In the genomic region with DNA sequence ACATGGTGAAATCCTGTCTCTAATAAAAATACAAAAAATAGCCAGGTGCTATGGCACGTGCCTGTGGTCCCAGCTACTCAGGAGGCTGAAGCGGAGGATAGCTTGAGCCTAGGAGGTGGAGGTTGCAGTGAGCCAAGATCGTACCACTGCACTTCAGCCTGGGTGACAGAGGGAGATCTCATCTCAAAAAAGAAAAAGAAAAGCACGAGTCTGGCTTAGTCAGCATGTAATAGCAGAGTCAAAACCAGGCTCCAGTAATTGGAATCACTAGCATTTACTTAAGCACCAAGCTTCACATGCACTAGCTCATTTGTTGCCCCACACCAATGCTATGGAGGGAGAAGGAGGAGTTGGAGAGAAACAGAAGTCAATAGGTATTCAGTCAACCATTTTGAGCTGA, we compare ENCODE assay signal across 30 cellular contexts. TPM values are rescaled to one million over a fixed set of nuclear protein-coding genes. Genes with fewer than 3 reads are reported as not detected.
"Had no signal": no experiment of that assay in that cellular context is flagged by ENCODE, and none has a peak within 500 bp of the region (broad histone marks: within the 10 kb centered on the region; RNA-seq: fewer than 3 reads in every experiment).

No MANE protein-coding gene starts in this region.

- DNase-seq: activated B cell treated with CpG ODN at 0.5 μM for 24 hours; activated CD4-positive, alpha-beta T cell treated with anti-CD3 and anti-CD28 coated beads for 48 hours; activated CD4-positive, alpha-beta T cell treated with anti-CD3 and anti-CD28 coated beads, Interleukin-2, amount 50 U/mL, for 1 hour; activated CD4-positive, alpha-beta T cell treated with anti-CD3 and anti-CD28 coated beads, Interleukin-2, amount 50 U/mL, for 48 hours; activated CD8-positive, alpha-beta memory T cell treated with anti-CD3 and anti-CD28 coated beads for 24 hours; activated CD8-positive, alpha-beta T cell treated with anti-CD3 and anti-CD28 coated beads for 36 hours; activated effector memory CD4-positive, alpha-beta T cell treated with Interleukin-2 at 50 U/mL for 16 hours; activated gamma-delta T cell treated with Interleukin-2 at 50 U/mL for 16 hours; activated naive CD4-positive, alpha-beta T cell treated with anti-CD3 and anti-CD28 coated beads, Interleukin-2, amount 50 U/mL, for 16 hours; activated naive CD4-positive, alpha-beta T cell treated with Interleukin-2 at 50 U/mL for 16 hours; activated T-cell treated with anti-CD3 and anti-CD28 coated beads, Interleukin-2, amount 50 U/mL, for 4 hours; cortex of kidney; dermis blood vessel endothelial cell; effector CD4-positive, alpha-beta T cell; effector memory CD8-positive, alpha-beta T cell; erythroblast; foreskin keratinocyte; gastrocnemius medialis; glutamatergic neuron; heart left ventricle; T-helper 1 cell; T-helper 2 cell had no signal

- H3K27ac ChIP-seq: ascending aorta, esophagus muscularis mucosa, foreskin keratinocyte, gastrocnemius medialis, heart left ventricle had no signal

- H3K4me3 Mint-ChIP-seq: activated B cell treated with CpG ODN at 0.5 μM for 24 hours; activated CD8-positive, alpha-beta T cell treated with anti-CD3 and anti-CD28 coated beads for 36 hours; activated naive CD8-positive, alpha-beta T cell; activated T-cell treated with anti-CD3 and anti-CD28 coated beads, Interleukin-2, amount 50 U/mL, for 4 hours; activated T-helper 17 cell treated with anti-CD3 and anti-CD28 coated beads, Interleukin-2, amount 50 U/mL, for 72 hours; brain; central memory CD8-positive, alpha-beta T cell; effector memory CD8-positive, alpha-beta T cell had no signal

- H3K4me1 ChIP-seq: ascending aorta, esophagus muscularis mucosa, foreskin keratinocyte, gastrocnemius medialis, heart left ventricle had no signal

- H3K9me3 ChIP-seq: ascending aorta, esophagus muscularis mucosa, gastrocnemius medialis had no signal

- H3K4me3 ChIP-seq: ascending aorta, esophagus muscularis mucosa, gastrocnemius medialis, heart left ventricle had no signal

- H3K27me3 ChIP-seq: ascending aorta, esophagus muscularis mucosa, foreskin keratinocyte, gastrocnemius medialis, heart left ventricle had no signal

- H3K9me3 Mint-ChIP-seq: activated B cell treated with CpG ODN at 0.5 μM for 24 hours; activated CD8-positive, alpha-beta T cell treated with anti-CD3 and anti-CD28 coated beads for 36 hours; activated T-helper 17 cell treated with anti-CD3 and anti-CD28 coated beads, Interleukin-2, amount 50 U/mL, for 72 hours; central memory CD8-positive, alpha-beta T cell; effector memory CD8-positive, alpha-beta T cell had no signal

- H3K27me3 Mint-ChIP-seq: activated B cell treated with CpG ODN at 0.5 μM for 24 hours; activated CD8-positive, alpha-beta T cell treated with anti-CD3 and anti-CD28 coated beads for 36 hours; activated naive CD8-positive, alpha-beta T cell; activated T-helper 17 cell treated with anti-CD3 and anti-CD28 coated beads, Interleukin-2, amount 50 U/mL, for 72 hours; central memory CD8-positive, alpha-beta T cell; effector memory CD8-positive, alpha-beta T cell had no signal

- ATAC-seq: activated CD4-positive, CD25-positive, alpha-beta regulatory T cell treated with anti-CD3 and anti-CD28 coated beads, Interleukin-2, amount 50 U/mL, for 24 hours; activated CD8-positive, alpha-beta T cell treated with anti-CD3 and anti-CD28 coated beads for 36 hours; activated T-cell treated with anti-CD3 and anti-CD28 coated beads, Interleukin-2, amount 50 U/mL, for 4 hours; activated T-helper 17 cell treated with anti-CD3 and anti-CD28 coated beads, Interleukin-2, amount 50 U/mL, for 72 hours; effector memory CD8-positive, alpha-beta T cell; foreskin keratinocyte; gastrocnemius medialis; heart left ventricle had no signal

- H3K27ac Mint-ChIP-seq: activated B cell treated with CpG ODN at 0.5 μM for 24 hours; activated CD8-positive, alpha-beta T cell treated with anti-CD3 and anti-CD28 coated beads for 36 hours; activated naive CD8-positive, alpha-beta T cell; activated T-helper 17 cell treated with anti-CD3 and anti-CD28 coated beads, Interleukin-2, amount 50 U/mL, for 72 hours; effector memory CD8-positive, alpha-beta T cell had no signal

- H3K4me1 Mint-ChIP-seq: activated B cell treated with CpG ODN at 0.5 μM for 24 hours; activated T-helper 17 cell treated with anti-CD3 and anti-CD28 coated beads, Interleukin-2, amount 50 U/mL, for 72 hours; brain; central memory CD8-positive, alpha-beta T cell had no signal

RNA-seq across cellular contexts. Expression of a gene that starts 41.9 kb away (rescaled TPM):
- total RNA-seq: activated CD8-positive, alpha-beta T cell treated with anti-CD3 and anti-CD28 coated beads for 36 hours; activated T-cell treated with anti-CD3 and anti-CD28 coated beads, Interleukin-2, amount 50 U/mL, for 4 hours; ascending aorta; cardiac septum; dermis blood vessel endothelial cell; foreskin keratinocyte; heart left ventricle had no signal
